ENCODE assay signal across 8 cellular contexts in genomic region chr3:142447308-142447851, GRCh38. TPM values are rescaled to one million over a fixed set of nuclear protein-coding genes. Genes with fewer than 3 reads are reported as not detected.
DNase-seq lines count a peak whose midpoint lies in the region; ATAC-seq and TF ChIP-seq lines count a peak whose summit lies in the region.

No MANE protein-coding gene starts in this region.

- peaks cover 35% of the 10 kb centered on the region for H3K36me3 Mint-ChIP-seq in activated CD8-positive, alpha-beta memory T cell treated with anti-CD3 and anti-CD28 coated beads, Interleukin-2, amount 10 ng/mL, durations not matched to agents 7 days and 5 days
- H3K36me3 Mint-ChIP-seq in endodermal cell (ENCODE audit: low read depth): peaks cover 13% of the 10 kb centered on the region

- 0% methylated on average over 7 to 35 of the region's 35 CpGs for WGBS in endodermal cell (ENCODE audit: insufficient coverage in 1 of 2, insufficient read length in 1 of 2), 2 experiments
- WGBS in mesodermal cell (ENCODE audit: insufficient coverage in 2 of 2), 2 experiments: 0% methylated on average over 16 to 34 of the region's 35 CpGs

- peak; percentile 34 for ATAC-seq in HG02884 (IDR thresholded peaks at IDR 0.05; ENCODE audit: unreplicated experiment)
- ATAC-seq in activated CD8-positive, alpha-beta memory T cell treated with anti-CD3 and anti-CD28 coated beads, Interleukin-2, amount 10 ng/mL, durations not matched to agents 7 days and 5 days: peak; percentile 40

- H3K4me1 ChIP-seq in endodermal cell (ENCODE audit: control insufficient read depth, insufficient read depth, low read length) (peaks cover 2% of the 10 kb centered on the region), mesodermal cell (ENCODE audit: control insufficient read depth, insufficient read depth, low read length, poor library complexity, severe bottlenecking) (peaks cover 5% of the 10 kb centered on the region)

- H3K27me3 Mint-ChIP-seq in activated CD8-positive, alpha-beta memory T cell treated with anti-CD3 and anti-CD28 coated beads, Interleukin-2, amount 10 ng/mL, durations not matched to agents 7 days and 5 days: no peaks in the 10 kb centered on the region
- no peaks in the 10 kb centered on the region for H3K27me3 Mint-ChIP-seq in endodermal cell (ENCODE audit: insufficient read depth)

- H3K27me3 ChIP-seq in endodermal cell (ENCODE audit: control insufficient read depth, insufficient read depth, low read length, poor library complexity, severe bottlenecking): no peaks in the 10 kb centered on the region

- H3K9me3 Mint-ChIP-seq in activated CD8-positive, alpha-beta memory T cell treated with anti-CD3 and anti-CD28 coated beads, Interleukin-2, amount 10 ng/mL, durations not matched to agents 7 days and 5 days (ENCODE audit: low read depth): no peaks in the 10 kb centered on the region
- peaks cover 6% of the 10 kb centered on the region for H3K9me3 Mint-ChIP-seq in endodermal cell

- peak overlapping the region; percentile 84 for H3K4me3 Mint-ChIP-seq in activated CD8-positive, alpha-beta memory T cell treated with anti-CD3 and anti-CD28 coated beads, Interleukin-2, amount 10 ng/mL, durations not matched to agents 7 days and 5 days
- peak overlapping the region; percentile 99 for H3K4me3 Mint-ChIP-seq in endodermal cell

- peak overlapping the region; percentile 97 for H3K9ac ChIP-seq in endodermal cell (ENCODE audit: extremely low read depth, low read length, poor library complexity, severe bottlenecking)

- H3K4me3 ChIP-seq in endodermal cell (ENCODE audit: low read length) (peak overlapping the region; percentile 97), mesodermal cell (ENCODE audit: extremely low read depth, insufficient read depth, low read length, poor library complexity, severe bottlenecking) (peak overlapping the region; percentile 100)

- peaks cover 28% of the 10 kb centered on the region for H3K4me1 Mint-ChIP-seq in activated CD8-positive, alpha-beta memory T cell treated with anti-CD3 and anti-CD28 coated beads, Interleukin-2, amount 10 ng/mL, durations not matched to agents 7 days and 5 days
- peaks cover 15% of the 10 kb centered on the region for H3K4me1 Mint-ChIP-seq in endodermal cell

- TF ChIP-seq CTCF in endodermal cell (conservative IDR thresholded peaks at IDR 0.05): no peak

- DNase-seq in NCI-H2107 treated with DMSO at 0.1 percent for 48 hours (lab: John Stamatoyannopoulos, UW; ENCODE audit: unreplicated experiment): peak; percentile 67
- DNase-seq in NCI-H2107 (lab: John Stamatoyannopoulos, UW): no peak
- DNase-seq in NCI-H526 (lab: John Stamatoyannopoulos, UW): peak; percentile 53 to 65
- DNase-seq in activated CD8-positive, alpha-beta memory T cell treated with anti-CD3 and anti-CD28 coated beads, Interleukin-2, amount 10 ng/mL, durations not matched to agents 7 days and 5 days: peak; percentile 74
- DNase-seq in endodermal cell: peak; percentile 73
- peak; percentile 1 to 21 for DNase-seq in stimulated activated CD8-positive, alpha-beta memory T cell treated with anti-CD3 and anti-CD28 coated beads, Interleukin-4, amount 100 ng/mL, for 4 hours (ENCODE audit: low read depth in 2 of 2, low spot score in 1 of 2)

- CTCF ChIA-PET in activated CD8-positive, alpha-beta memory T cell treated with anti-CD3 and anti-CD28 coated beads, Interleukin-2, amount 10 ng/mL, durations not matched to agents 7 days and 5 days (lab: Charles Lee): interaction anchor here (1.6 kb wide), 1 partner anchor 61 kb away, joined by 5 read pairs; no protein-coding TSS in a partner anchor

- H3K9me3 ChIP-seq in endodermal cell (ENCODE audit: control insufficient read depth, low read length) (peaks cover 7% of the 10 kb centered on the region), mesodermal cell (ENCODE audit: control insufficient read depth, low read length) (peaks cover 5% of the 10 kb centered on the region)

- peak overlapping the region; percentile 98 for H3K27ac Mint-ChIP-seq in activated CD8-positive, alpha-beta memory T cell treated with anti-CD3 and anti-CD28 coated beads, Interleukin-2, amount 10 ng/mL, durations not matched to agents 7 days and 5 days
- peak overlapping the region; percentile 99 for H3K27ac Mint-ChIP-seq in endodermal cell

- H3K36me3 ChIP-seq in endodermal cell (ENCODE audit: control insufficient read depth, insufficient read depth, low read length): peaks cover 12% of the 10 kb centered on the region
- peaks cover 12% of the 10 kb centered on the region for H3K36me3 ChIP-seq in mesodermal cell (ENCODE audit: control insufficient read depth, insufficient read depth, low read length)

- H3K27ac ChIP-seq in endodermal cell (ENCODE audit: low read depth, low read length) (peak overlapping the region; percentile 80), mesodermal cell (ENCODE audit: low read depth, low read length, severe bottlenecking) (peak overlapping the region; percentile 95)

RNA-seq across cellular contexts. Expression of gene XRN1, which starts 0.5 kb away (rescaled TPM):
- total RNA-seq in activated CD8-positive, alpha-beta memory T cell treated with anti-CD3 and anti-CD28 coated beads, Interleukin-2, amount 10 ng/mL, durations not matched to agents 7 days and 5 days: 10 to 100 TPM; 64.4 to 82.7 TPM
- total RNA-seq in endodermal cell: 10 to 100 TPM; 27.6 to 29.3 TPM
- polyA plus RNA-seq in endodermal cell (2013, experiment 1 of 2): 16.4 TPM
- polyA plus RNA-seq in endodermal cell (2013, experiment 2 of 2): 15.3 TPM
- 25.2 TPM for polyA plus RNA-seq in mesodermal cell (2013, experiment 1 of 2)
- 22.4 TPM for polyA plus RNA-seq in mesodermal cell (2013, experiment 2 of 2)
